22 cellular contexts compared by ENCODE assay signal in genomic region chr15:79724804-79725203, GRCh38.
"Had no signal": no experiment of that assay in that cellular context is flagged by ENCODE, and none has a peak within 500 bp of the region (broad histone marks: within the 10 kb centered on the region; RNA-seq: fewer than 3 reads in every experiment).

No MANE protein-coding gene starts in this region.

- H3K4me1 ChIP-seq: neural progenitor cell, prostate gland, right atrium auricular region, testis, upper lobe of left lung had no signal

- H3K4me2 ChIP-seq: neural progenitor cell had no signal

- H3K27ac Mint-ChIP-seq: naive thymus-derived CD4-positive, alpha-beta T cell; neural progenitor cell had no signal

- H3K36me3 Mint-ChIP-seq: neural progenitor cell had no signal

- H3K4me1 Mint-ChIP-seq: naive thymus-derived CD4-positive, alpha-beta T cell; neural progenitor cell had no signal

- H3K4me3 Mint-ChIP-seq: naive thymus-derived CD4-positive, alpha-beta T cell; neural progenitor cell had no signal

- H3K36me3 ChIP-seq: brain microvascular endothelial cell, neural progenitor cell, prostate gland, right atrium auricular region, upper lobe of left lung, WERI-Rb-1 had no signal

- DNase-seq: activated CD4-positive, alpha-beta T cell treated with anti-CD3 and anti-CD28 coated beads for 1 hour; activated CD8-positive, alpha-beta memory T cell treated with anti-CD3 and anti-CD28 coated beads for 24 hours; activated CD8-positive, alpha-beta memory T cell treated with anti-CD3 and anti-CD28 coated beads, Interleukin-2, amount 50 U/mL, for 48 hours; activated effector memory CD4-positive, alpha-beta T cell treated with Interleukin-2 at 50 U/mL for 16 hours; activated naive CD4-positive, alpha-beta T cell treated with anti-CD3 and anti-CD28 coated beads, Interleukin-2, amount 50 U/mL, for 16 hours; activated T-cell treated with anti-CD3 and anti-CD28 coated beads, Interleukin-2, amount 50 U/mL, for 48 hours; aorta; central memory CD4-positive, alpha-beta T cell; dorsolateral prefrontal cortex; left ventricle myocardium superior; mesenchymal stem cell; naive thymus-derived CD4-positive, alpha-beta T cell; stimulated activated CD4-positive, alpha-beta T cell treated with anti-CD3 and anti-CD28 coated beads, Interleukin-15, amount 100 ng/mL, for 24 hours; stimulated activated CD4-positive, alpha-beta T cell treated with anti-CD3 and anti-CD28 coated beads, Interleukin-2, amount 100 ng/mL, for 48 hours; testis; upper lobe of left lung; WERI-Rb-1 had no signal

- H3K4me3 ChIP-seq: dorsolateral prefrontal cortex, neural progenitor cell, prostate gland, right atrium auricular region, testis, upper lobe of left lung had no signal

- H3K27ac ChIP-seq: brain microvascular endothelial cell, epithelial cell of prostate, neural progenitor cell, prostate gland, right atrium auricular region, testis, upper lobe of left lung, WERI-Rb-1 had no signal

- H2AFZ ChIP-seq: neural progenitor cell had no signal

- H3K9ac ChIP-seq: neural progenitor cell had no signal

- H3K27me3 ChIP-seq: brain microvascular endothelial cell, dorsolateral prefrontal cortex, neural progenitor cell, right atrium auricular region, testis, upper lobe of left lung had no signal

- H3K9me3 ChIP-seq: prostate gland, testis, upper lobe of left lung had no signal
